ENCODE assay signal across 8 cellular contexts in genomic region chr11:65132238-65132987, GRCh38. TPM values are rescaled to one million over a fixed set of nuclear protein-coding genes. Genes with fewer than 3 reads are reported as not detected.
A peak's percentile ranks its signal among the peaks of the same experiment; 100 is the strongest.
DNase-seq lines count a peak whose midpoint lies in the region; ATAC-seq and TF ChIP-seq lines count a peak whose summit lies in the region.

No MANE protein-coding gene starts in this region.

- H3K4me1 ChIP-seq in H9 (ENCODE audit: insufficient read depth, low read length) (no peaks in the 10 kb centered on the region), neuronal stem cell (ENCODE audit: control insufficient read depth in 2 of 2, insufficient read depth in 1 of 2, low read depth in 1 of 2, low read length in 2 of 2) (peaks cover 9 to 13% of the 10 kb centered on the region in 2 donors)

- TF ChIP-seq CTCF in GM12864 (IDR thresholded peaks at IDR 0.05; ENCODE audit: low read depth, low read length, missing control alignments) (no peak), H9 (conservative IDR thresholded peaks at IDR 0.05) (no peak)

- H2BK5ac ChIP-seq in H9 (ENCODE audit: insufficient read length, low read length), result no peak overlapping the region
- H2BK5ac ChIP-seq in neuronal stem cell (ENCODE audit: low read length), result no peak overlapping the region

- H4K8ac ChIP-seq in H9 (replicated peaks; ENCODE audit: insufficient read length, low read depth, low read length) (no peak overlapping the region), neuronal stem cell (ENCODE audit: low read depth, low read length) (no peak overlapping the region)

- peaks cover 49 to 53% of the 10 kb centered on the region in 2 donors for H3K36me3 ChIP-seq in neuronal stem cell (replicated peaks in 1 of 2; ENCODE audit: control insufficient read depth in 2 of 2, insufficient read depth in 2 of 2, low read length in 2 of 2)

- H4K91ac ChIP-seq in H9 (ENCODE audit: insufficient read length, low read depth, low read length), result no peak overlapping the region
- H4K91ac ChIP-seq in neuronal stem cell (ENCODE audit: low read depth, low read length, poor library complexity), result no peak overlapping the region

- H2BK15ac ChIP-seq in H9 (ENCODE audit: low read depth, low read length) (no peak overlapping the region), neuronal stem cell (ENCODE audit: low read length) (no peak overlapping the region)

- no peak overlapping the region for H2AK5ac ChIP-seq in H9 (ENCODE audit: insufficient read length, low read length)
- no peak overlapping the region for H2AK5ac ChIP-seq in neuronal stem cell (ENCODE audit: low read depth, low read length)

- H3K79me1 ChIP-seq in H9 (ENCODE audit: insufficient read depth, low read depth, low read length, poor library complexity, severe bottlenecking) (no peaks in the 10 kb centered on the region), neuronal stem cell (ENCODE audit: low read depth, low read length) (peaks cover 18% of the 10 kb centered on the region)

- no peak overlapping the region for H4K5ac ChIP-seq in H9 (ENCODE audit: insufficient read length, low read depth, low read length)

- peak overlapping the region; percentile 86 for H3K4me3 ChIP-seq in GM12864 (ENCODE audit: low read depth, low read length)
- peak overlapping the region in 1 of 2 donors; percentile 79 for H3K4me3 ChIP-seq in neuronal stem cell (ENCODE audit: low read length in 2 of 2)

- no peaks in the 10 kb centered on the region for H3K79me2 ChIP-seq in H9 (ENCODE audit: insufficient read depth, low read length)

- no peak overlapping the region for H3K18ac ChIP-seq in H9 (ENCODE audit: insufficient read length, low read depth, low read length)
- no peak overlapping the region for H3K18ac ChIP-seq in neuronal stem cell (ENCODE audit: low read length)

- no peak for ATAC-seq in activated naive CD8-positive, alpha-beta T cell treated with anti-CD3 and anti-CD28 coated beads, Interleukin-2, amount 10 ng/mL, durations not matched to agents 7 days and 5 days (ENCODE audit: low read depth)

- peaks cover 5 to 36% (median 32%) of the 10 kb centered on the region in 3 experiments; a peak in 6 of 7 replicates for H3K36me3 Mint-ChIP-seq in H9 (ENCODE audit: insufficient read depth in 1 of 3, low read depth in 3 of 3)
- peaks cover 4% of the 10 kb centered on the region for H3K36me3 Mint-ChIP-seq in activated naive CD8-positive, alpha-beta T cell treated with anti-CD3 and anti-CD28 coated beads, Interleukin-2, amount 10 ng/mL, durations not matched to agents 7 days and 5 days

- H3K23ac ChIP-seq in H9 (ENCODE audit: insufficient read length, low read depth, low read length) (no peak overlapping the region), neuronal stem cell (ENCODE audit: low read depth, low read length, poor library complexity) (peak overlapping the region; percentile 60)

- H3K23me2 ChIP-seq in H9 (ENCODE audit: insufficient read length, low read depth, low read length, poor library complexity, severe bottlenecking), result peaks cover 14% of the 10 kb centered on the region

- no peaks in the 10 kb centered on the region for H3K9me3 ChIP-seq in H9 (ENCODE audit: control insufficient read depth, low read depth, low read length)
- H3K9me3 ChIP-seq in neuronal stem cell (replicated peaks in 1 of 2; ENCODE audit: control insufficient read depth in 2 of 2, insufficient read depth in 1 of 2, low read depth in 1 of 2, low read length in 2 of 2), result no peaks in the 10 kb centered on the region

- H2BK120ac ChIP-seq in H9 (ENCODE audit: low read depth, low read length, poor library complexity, severe bottlenecking) (no peak overlapping the region), neuronal stem cell (ENCODE audit: low read depth, low read length) (no peak overlapping the region)

- peak overlapping the region in 2 of 3 experiments; percentile 83 to 100; a peak in 2 of 7 replicates for H3K27ac Mint-ChIP-seq in H9
- peak overlapping the region; percentile 45 for H3K27ac Mint-ChIP-seq in activated naive CD8-positive, alpha-beta T cell treated with anti-CD3 and anti-CD28 coated beads, Interleukin-2, amount 10 ng/mL, durations not matched to agents 7 days and 5 days

- H2BK12ac ChIP-seq in H9 (ENCODE audit: insufficient read length, low read depth, low read length), result no peak overlapping the region
- no peak overlapping the region for H2BK12ac ChIP-seq in neuronal stem cell (ENCODE audit: low read length)

- H3K4me2 ChIP-seq in H9 (ENCODE audit: insufficient read depth, insufficient read length, low read length), result no peak overlapping the region
- no peak overlapping the region for H3K4me2 ChIP-seq in neuronal stem cell (ENCODE audit: insufficient read depth, low read length, poor library complexity, severe bottlenecking)

- peaks cover 19 to 23% of the 10 kb centered on the region in 2 experiments for H3K4me1 Mint-ChIP-seq in H9
- peaks cover 29% of the 10 kb centered on the region for H3K4me1 Mint-ChIP-seq in activated naive CD8-positive, alpha-beta T cell treated with anti-CD3 and anti-CD28 coated beads, Interleukin-2, amount 10 ng/mL, durations not matched to agents 7 days and 5 days

- H2BK20ac ChIP-seq in H9 (ENCODE audit: low read depth, low read length, poor library complexity, severe bottlenecking), result no peak overlapping the region

- peak overlapping the region; percentile 93 to 95; a peak in 3 of 5 replicates for H3K4me3 Mint-ChIP-seq in H9
- peak overlapping the region; percentile 99 for H3K4me3 Mint-ChIP-seq in activated naive CD8-positive, alpha-beta T cell treated with anti-CD3 and anti-CD28 coated beads, Interleukin-2, amount 10 ng/mL, durations not matched to agents 7 days and 5 days

- no peaks in the 10 kb centered on the region for H3K27me3 ChIP-seq in H9 (ENCODE audit: insufficient read depth, low read length)
- no peaks in the 10 kb centered on the region for H3K27me3 ChIP-seq in neuronal stem cell (ENCODE audit: control insufficient read depth in 3 of 3, insufficient read depth in 3 of 3, low read depth in 1 of 3, low read length in 3 of 3)

- H2AFZ ChIP-seq in H9 (ENCODE audit: low read length) (no peak overlapping the region), neuronal stem cell (ENCODE audit: low read length) (no peak overlapping the region)

- H3K9me3 Mint-ChIP-seq in H9, result no peaks in the 10 kb centered on the region; a peak in 1 of 5 replicates
- H3K9me3 Mint-ChIP-seq in activated naive CD8-positive, alpha-beta T cell treated with anti-CD3 and anti-CD28 coated beads, Interleukin-2, amount 10 ng/mL, durations not matched to agents 7 days and 5 days, result no peaks in the 10 kb centered on the region

- no peak overlapping the region for H3K9ac ChIP-seq in H9 (ENCODE audit: extremely low read depth, insufficient read length, low read length)
- H3K9ac ChIP-seq in neuronal stem cell (ENCODE audit: low read depth, low read length, poor library complexity), result peak overlapping the region; percentile 12

- DNase-seq in GM12864 (ENCODE audit: low read depth), result peak; percentile 78
- no peak for DNase-seq in H9
- no peak for DNase-seq in activated naive CD8-positive, alpha-beta T cell treated with anti-CD3 and anti-CD28 coated beads, Interleukin-2, amount 10 ng/mL, durations not matched to agents 7 days and 5 days
- no peak for DNase-seq in neuronal stem cell (ENCODE audit: low spot score)
- no peak for DNase-seq in cortex of kidney (lab: John Stamatoyannopoulos, UW)
- no peak for DNase-seq in activated CD4-positive, alpha-beta T cell treated with anti-CD3 and anti-CD28 coated beads for 48 hours
- DNase-seq in midbrain (lab: John Stamatoyannopoulos, UW), result no peak
- DNase-seq in NK-92 (lab: John Stamatoyannopoulos, UW; ENCODE audit: unreplicated experiment), result no peak

- no peak overlapping the region for H3K4ac ChIP-seq in H9 (ENCODE audit: low read depth, low read length)
- H3K4ac ChIP-seq in neuronal stem cell (ENCODE audit: low read length), result no peak overlapping the region

- WGBS in H9 (ENCODE audit: extremely low coverage, insufficient read length, low lambda C conversion rate), result no CpG with 5 or more reads among the region's 10 CpGs
- no CpG with 5 or more reads among the region's 10 CpGs for WGBS in neuronal stem cell (ENCODE audit: extremely low coverage in 2 of 2, insufficient read length in 2 of 2, insufficient replicate concordance in 1 of 2), 2 donors

- POLR2A ChIA-PET in activated naive CD8-positive, alpha-beta T cell treated with anti-CD3 and anti-CD28 coated beads, Interleukin-2, amount 10 ng/mL, durations not matched to agents 7 days and 5 days (lab: Charles Lee), result interaction anchor here (1.1 to 3.8 kb wide), 4 partner anchors 10 to 49 kb away, joined by 3 to 62 read pairs (median 30); partner anchors contain the start of genes CAPN1, FAU, MRPL49 and ZNHIT2

- no peak overlapping the region for H3T11ph ChIP-seq in H9 (ENCODE audit: low read length)

- H3K14ac ChIP-seq in H9 (ENCODE audit: insufficient read depth, low read length), result no peak overlapping the region
- no peak overlapping the region for H3K14ac ChIP-seq in neuronal stem cell (ENCODE audit: low read length)

- H3K56ac ChIP-seq in H9 (ENCODE audit: insufficient read length, low read depth, low read length), result no peak overlapping the region

- H3K27me3 Mint-ChIP-seq in H9 (ENCODE audit: low read depth), result no peaks in the 10 kb centered on the region
- H3K27me3 Mint-ChIP-seq in activated naive CD8-positive, alpha-beta T cell treated with anti-CD3 and anti-CD28 coated beads, Interleukin-2, amount 10 ng/mL, durations not matched to agents 7 days and 5 days, result no peaks in the 10 kb centered on the region

- H4K20me1 ChIP-seq in H9 (ENCODE audit: control insufficient read depth, insufficient read depth, insufficient read length), result no peaks in the 10 kb centered on the region

- no peak overlapping the region for H3K27ac ChIP-seq in H9 (ENCODE audit: insufficient read length, low read depth, low read length)
- H3K27ac ChIP-seq in neuronal stem cell (replicated peaks; ENCODE audit: low read length), result no peak overlapping the region

RNA-seq across cellular contexts. Expression of gene SYVN1, which starts 1.9 kb away (rescaled TPM):
- 31.3 and 31.6 TPM in 2 replicates for total RNA-seq in H9 (2021)
- total RNA-seq in activated naive CD8-positive, alpha-beta T cell treated with anti-CD3 and anti-CD28 coated beads, Interleukin-2, amount 10 ng/mL, durations not matched to agents 7 days and 5 days, result 10 to 100 TPM; 43.4 to 45.1 TPM
- polyA plus RNA-seq in neuronal stem cell (2013, experiment 1 of 2), result 16.9 TPM
- polyA plus RNA-seq in neuronal stem cell (2013, experiment 2 of 2), result 16.0 TPM

RNA-seq across cellular contexts. Expression of gene MRPL49, which starts 10.3 kb away (rescaled TPM):
- total RNA-seq in H9 (2021), result 66.7 and 73.4 TPM in 2 replicates
- 10 to 100 TPM; 50.7 to 53.6 TPM for total RNA-seq in activated naive CD8-positive, alpha-beta T cell treated with anti-CD3 and anti-CD28 coated beads, Interleukin-2, amount 10 ng/mL, durations not matched to agents 7 days and 5 days
- 26.4 TPM for polyA plus RNA-seq in neuronal stem cell (2013, experiment 1 of 2)
- 23.8 TPM for polyA plus RNA-seq in neuronal stem cell (2013, experiment 2 of 2)

RNA-seq across cellular contexts. Expression of gene FAU, which starts 10.5 kb away (rescaled TPM):
- total RNA-seq in H9 (2021), result 898 and 954 TPM in 2 replicates
- 1,000 to 10,000 TPM; 1,110 to 1,162 TPM for total RNA-seq in activated naive CD8-positive, alpha-beta T cell treated with anti-CD3 and anti-CD28 coated beads, Interleukin-2, amount 10 ng/mL, durations not matched to agents 7 days and 5 days
- 1,200 TPM for polyA plus RNA-seq in neuronal stem cell (2013, experiment 1 of 2)
- polyA plus RNA-seq in neuronal stem cell (2013, experiment 2 of 2), result 1,182 TPM

RNA-seq across cellular contexts. Expression of gene ZNHIT2, which starts 14.9 kb away (rescaled TPM):
- 18.3 and 19.0 TPM in 2 replicates for total RNA-seq in H9 (2021)
- 10 to 100 TPM; 11.1 to 11.9 TPM for total RNA-seq in activated naive CD8-positive, alpha-beta T cell treated with anti-CD3 and anti-CD28 coated beads, Interleukin-2, amount 10 ng/mL, durations not matched to agents 7 days and 5 days
- polyA plus RNA-seq in neuronal stem cell (2013, experiment 1 of 2), result 3.3 TPM
- polyA plus RNA-seq in neuronal stem cell (2013, experiment 2 of 2), result 3.4 TPM

RNA-seq across cellular contexts. Expression of gene TM7SF2, which starts 20.7 kb away (rescaled TPM):
- total RNA-seq in H9 (2021), result 74.8 and 76.1 TPM in 2 replicates
- total RNA-seq in activated naive CD8-positive, alpha-beta T cell treated with anti-CD3 and anti-CD28 coated beads, Interleukin-2, amount 10 ng/mL, durations not matched to agents 7 days and 5 days, result 10 to 100 TPM; 26.1 to 26.2 TPM
- 50.3 TPM for polyA plus RNA-seq in neuronal stem cell (2013, experiment 1 of 2)
- polyA plus RNA-seq in neuronal stem cell (2013, experiment 2 of 2), result 46.9 TPM
